Comparison of ENCODE assay signal across 8 cellular contexts in the genomic region with DNA sequence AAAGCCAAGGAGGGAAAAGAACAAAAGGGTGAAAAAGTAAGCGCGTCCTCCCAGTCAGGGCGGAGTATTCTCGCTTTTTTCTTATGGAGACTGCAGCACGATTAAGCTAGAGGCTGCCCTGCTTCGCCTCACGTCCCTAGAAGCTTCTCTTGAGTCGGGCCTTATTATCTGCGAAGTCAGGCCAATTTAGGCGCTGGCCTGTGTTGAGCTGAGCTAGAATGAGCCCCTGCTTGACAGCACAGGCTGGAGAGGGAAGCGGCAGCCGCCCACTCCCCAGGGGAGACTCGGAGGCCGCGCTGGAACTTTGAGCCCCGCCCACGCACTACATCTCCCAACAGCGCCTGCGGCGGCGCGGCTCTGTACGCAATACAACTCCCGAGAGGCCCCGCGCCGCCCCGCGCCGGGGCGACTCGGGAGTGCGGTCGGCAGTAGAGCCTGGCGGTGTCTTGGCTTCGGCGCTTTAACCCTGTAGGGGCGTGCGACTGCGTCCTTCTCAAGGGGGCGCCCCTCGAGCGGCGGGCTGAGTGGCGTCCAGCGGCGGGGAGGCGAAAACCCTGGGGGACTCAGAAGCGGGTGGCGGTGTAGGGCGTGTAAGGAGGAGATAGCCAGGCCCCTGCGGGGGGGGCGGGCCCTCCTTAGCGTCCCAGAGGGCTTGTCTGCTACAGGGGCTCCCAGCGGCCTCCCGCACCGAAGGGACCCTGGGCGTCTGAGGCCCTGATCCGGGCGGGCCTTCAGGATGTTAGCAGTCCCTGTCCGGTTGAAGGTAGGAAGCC. TPM values are rescaled to one million over a fixed set of nuclear protein-coding genes. Genes with fewer than 3 reads are reported as not detected.
DNase-seq lines count a peak whose midpoint lies in the region; ATAC-seq and TF ChIP-seq lines count a peak whose summit lies in the region.

No MANE protein-coding gene starts in this region.

- peaks cover 2% of the 10 kb centered on the region; the same call in 1 of the 2 replicates for H3K36me3 ChIP-seq in BJ (ENCODE audit: control insufficient read depth, insufficient read depth, low read length)

- H3K27me3 ChIP-seq in BJ (ENCODE audit: control insufficient read depth, insufficient read depth, low read length), result no peaks in the 10 kb centered on the region

- POLR2A ChIA-PET in BJ (lab: Charles Lee), result interaction anchor here (0.6 to 1.6 kb wide), 4 partner anchors 10 to 133 kb away, joined by 3 to 5 read pairs (median 3); a partner anchor contains a TSS

- peak overlapping the region; percentile 61 for H3K4me3 ChIP-seq in BJ (ENCODE audit: low read depth, low read length)

- CTCF ChIA-PET in BJ (lab: Yijun Ruan, JAX), result interaction anchor here (1.0 to 3.9 kb wide), 7 partner anchors 13 to 128 kb away, joined by 3 to 16 read pairs (median 4); no protein-coding TSS in a partner anchor

- TF ChIP-seq POLR2A in GM19099 (IDR thresholded peaks at IDR 0.05; ENCODE audit: extremely low read depth, insufficient read length, low read depth), result peak; percentile 82

- TF ChIP-seq CTCF in BJ (IDR thresholded peaks at IDR 0.05; ENCODE audit: insufficient read depth, low read depth, low read length), result no peak

- H3K27ac ChIP-seq in cingulate gyrus (ENCODE audit: low read depth, low read length), result peak overlapping the region; percentile 100

- ATAC-seq in HG03378 (IDR thresholded peaks at IDR 0.05; ENCODE audit: unreplicated experiment), result peak; percentile 50

- DNase-seq in BJ (ENCODE audit: low read depth) (no peak), NCI-H510A (lab: John Stamatoyannopoulos, UW) (peak; percentile 91), left kidney (ENCODE audit: low read depth, low spot score) (peak; percentile 98)
- peak; percentile 88 to 92 for DNase-seq in activated CD4-positive, alpha-beta T cell treated with anti-CD3 and anti-CD28 coated beads for 4 hours
- peak; percentile 89 for DNase-seq in stimulated activated CD4-positive, alpha-beta T cell treated with anti-CD3 and anti-CD28 coated beads, Interleukin-1b, Interleukin-23, amount 100 ng/mL, for 48 hours

RNA-seq across cellular contexts. Expression of a gene that starts 0.9 kb away (rescaled TPM):
- 8.1 and 12.6 TPM in 2 replicates for polyA plus RNA-seq in BJ (2011; rRNA removed)
- 9.9 and 12.7 TPM in 2 replicates for polyA minus RNA-seq in BJ (2011; rRNA and poly(A)+ RNA removed)

RNA-seq across cellular contexts. Expression of a gene that starts 24.7 kb away (rescaled TPM):
- polyA plus RNA-seq in BJ (2011; rRNA removed), result 79.3 and 106 TPM in 2 replicates
- 52.0 and 58.7 TPM in 2 replicates for polyA minus RNA-seq in BJ (2011; rRNA and poly(A)+ RNA removed)

RNA-seq across cellular contexts. Expression of a gene that starts 55.8 kb away (rescaled TPM):
- 17.8 and 21.0 TPM in 2 replicates for polyA plus RNA-seq in BJ (2011; rRNA removed)
- 7.7 and 7.8 TPM in 2 replicates for polyA minus RNA-seq in BJ (2011; rRNA and poly(A)+ RNA removed)
